Comparison of ENCODE assay signal across 12 cellular contexts in genomic region chr17:63835167-63835720, GRCh38. TPM values are rescaled to one million over a fixed set of nuclear protein-coding genes. Genes with fewer than 3 reads are reported as not detected.
A peak's percentile ranks its signal among the peaks of the same experiment; 100 is the strongest.
DNase-seq lines count a peak whose midpoint lies in the region; ATAC-seq, FAIRE-seq and TF ChIP-seq lines count a peak whose summit lies in the region.
"Had no signal": no experiment of that assay in that cellular context is flagged by ENCODE, and none has a peak within 500 bp of the region (broad histone marks: within the 10 kb centered on the region; RNA-seq: fewer than 3 reads in every experiment).

No MANE protein-coding gene starts in this region.

- peak overlapping the region in 6 of 7 donors; percentile 70 to 89 (median 82) for H3K27ac Mint-ChIP-seq in CD4-positive, alpha-beta memory T cell
- peak overlapping the region; percentile 20 to 88 for H3K27ac Mint-ChIP-seq in activated naive CD4-positive, alpha-beta T cell treated with anti-CD3 and anti-CD28 coated beads, Interleukin-2, amount 50 U/mL, for 72 hours
- peak overlapping the region; percentile 76 for H3K27ac Mint-ChIP-seq in nephron progenitor cell

- H3K27me3 Mint-ChIP-seq in CD4-positive, alpha-beta memory T cell: no peaks in the 10 kb centered on the region
- no peaks in the 10 kb centered on the region for H3K27me3 Mint-ChIP-seq in nephron progenitor cell (ENCODE audit: low read depth, poor library complexity)

- peaks cover 64% of the 10 kb centered on the region for H3K36me3 ChIP-seq in CD4-positive, alpha-beta memory T cell (ENCODE audit: insufficient read depth, low read length)

- ATAC-seq in A549: no peak
- ATAC-seq in activated naive CD4-positive, alpha-beta T cell treated with anti-CD3 and anti-CD28 coated beads, Interleukin-2, amount 50 U/mL, for 72 hours: no peak

- FAIRE-seq in A549 (lab: Jason Lieb, UNC): no peak
- FAIRE-seq: astrocyte had no signal

- H3K4me1 ChIP-seq in A549: peaks cover 20% of the 10 kb centered on the region; the same call in 2 of the 3 replicates
- H3K4me1 ChIP-seq in CD4-positive, alpha-beta memory T cell (ENCODE audit: insufficient read depth, low read length): peaks cover 69% of the 10 kb centered on the region

- H3K27me3 ChIP-seq in CD4-positive, alpha-beta memory T cell (ENCODE audit: insufficient read depth, low read length): no peaks in the 10 kb centered on the region
- H3K27me3 ChIP-seq: Peyer's patch had no signal

- no peak overlapping the region for H3K4me3 Mint-ChIP-seq in CD4-positive, alpha-beta memory T cell
- no peak overlapping the region for H3K4me3 Mint-ChIP-seq in nephron progenitor cell

- TF ChIP-seq RAD21 in A549 (conservative IDR thresholded peaks at IDR 0.05 in 1 of 2, IDR thresholded peaks at IDR 0.05 in 1 of 2): no peak

- no peaks in the 10 kb centered on the region for H3K9me3 ChIP-seq in A549
- H3K9me3 ChIP-seq in CD4-positive, alpha-beta memory T cell (ENCODE audit: control insufficient read depth in 1 of 2, low read length in 2 of 2): no peaks in the 10 kb centered on the region
- H3K9me3 ChIP-seq: HAP-1, Peyer's patch had no signal

- no peaks in the 10 kb centered on the region for H3K9me3 Mint-ChIP-seq in CD4-positive, alpha-beta memory T cell
- no peaks in the 10 kb centered on the region for H3K9me3 Mint-ChIP-seq in activated naive CD4-positive, alpha-beta T cell treated with anti-CD3 and anti-CD28 coated beads, Interleukin-2, amount 50 U/mL, for 72 hours
- H3K9me3 Mint-ChIP-seq in nephron progenitor cell: no peaks in the 10 kb centered on the region

- intact Hi-C loops in CD4-positive, alpha-beta memory T cell (cut with micrococcal nuclease): loop anchor here (1.0 kb wide), 1 partner anchor 137 kb away; no protein-coding TSS in a partner anchor

- 0 out of 6 replicates have a peak overlapping the region, but pooled peaks of 1 of the 2 experiments have one; percentile 5 for H3K27ac ChIP-seq in A549
- H3K27ac ChIP-seq in CD4-positive, alpha-beta memory T cell (ENCODE audit: low read depth, low read length): no peak overlapping the region
- H3K27ac ChIP-seq: Peyer's patch had no signal

- POLR2A ChIA-PET in A549 (lab: Yijun Ruan, JAX): interaction anchor here (1.6 to 1.9 kb wide), 2 partner anchors 8 kb away, joined by 4 to 11 read pairs; partner anchors contain the start of gene PSMC5
- POLR2A ChIA-PET in CD4-positive, alpha-beta memory T cell (lab: Charles Lee; ENCODE audit: partially characterized antibody): interaction anchor here (0.7 to 12.7 kb wide), 7 partner anchors 9 to 185 kb away, joined by 3 to 129 read pairs (median 5); partner anchors contain the start of genes DDX42, LIMD2 and SMARCD2

- CTCF ChIA-PET in A549 (lab: Yijun Ruan, JAX): interaction anchor here (0.8 to 4.5 kb wide), 17 partner anchors 6 to 220 kb away, joined by 3 to 29 read pairs (median 6); partner anchors contain the start of genes DDX42, PSMC5 and SMARCD2
- CTCF ChIA-PET in CD4-positive, alpha-beta memory T cell (lab: Charles Lee; ENCODE audit: partially characterized antibody): interaction anchor here (0.7 to 3.0 kb wide), 11 partner anchors 8 to 409 kb away, joined by 3 to 12 read pairs (median 4); no protein-coding TSS in a partner anchor

- no peak for TF ChIP-seq POLR2A in A549 (IDR thresholded peaks at IDR 0.05; ENCODE audit: low read length)

- peaks cover 29 to 66% (median 44%) of the 10 kb centered on the region in 4 donors for H3K4me1 Mint-ChIP-seq in CD4-positive, alpha-beta memory T cell
- H3K4me1 Mint-ChIP-seq in nephron progenitor cell: peaks cover 24% of the 10 kb centered on the region

- TF ChIP-seq CTCF in A549 (IDR thresholded peaks at IDR 0.05) (peak; percentile 24; the same call in 1 of the 3 replicates), nephron progenitor cell (IDR thresholded peaks at IDR 0.05) (no peak)

- TF ChIP-seq EP300 in A549 (IDR thresholded peaks at IDR 0.05): no peak

- H3K4me3 ChIP-seq in A549: no peak overlapping the region
- H3K4me3 ChIP-seq in CD4-positive, alpha-beta memory T cell (ENCODE audit: low read length in 2 of 2): no peak overlapping the region
- H3K4me3 ChIP-seq: HAP-1, Peyer's patch had no signal

- DNase-seq in A549 (ENCODE audit: low read depth in 1 of 2, low spot score in 1 of 2) (no peak), nephron progenitor cell (no peak), NCI-H2171 treated with DMSO at 0.1 percent for 48 hours (lab: John Stamatoyannopoulos, UW) (no peak), DMS79 (lab: John Stamatoyannopoulos, UW) (no peak), NCI-H2196 treated with DMSO at 0.1 percent for 48 hours (lab: John Stamatoyannopoulos, UW; ENCODE audit: unreplicated experiment) (no peak), NCI-H345 treated with DMSO at 0.1 percent for 48 hours (lab: John Stamatoyannopoulos, UW; ENCODE audit: unreplicated experiment) (no peak)
- DNase-seq in CD4-positive, alpha-beta memory T cell: no peak
- no peak for DNase-seq in activated naive CD4-positive, alpha-beta T cell treated with anti-CD3 and anti-CD28 coated beads, Interleukin-2, amount 50 U/mL, for 72 hours (ENCODE audit: low spot score in 2 of 2)

- no peak overlapping the region for H3K4me2 ChIP-seq in A549

- H3K36me3 Mint-ChIP-seq in CD4-positive, alpha-beta memory T cell: peaks cover 33 to 67% of the 10 kb centered on the region in 2 donors
- peaks cover 20 to 32% of the 10 kb centered on the region in 2 donors for H3K36me3 Mint-ChIP-seq in activated naive CD4-positive, alpha-beta T cell treated with anti-CD3 and anti-CD28 coated beads, Interleukin-2, amount 50 U/mL, for 72 hours
- peaks cover 48% of the 10 kb centered on the region for H3K36me3 Mint-ChIP-seq in nephron progenitor cell (ENCODE audit: low read depth)

- WGBS in A549 (ENCODE audit: missing lambda C conversion rate): 84% methylated on average over 9 of the region's 9 CpGs

TF ChIP-seq in A549, 52 proteins besides CTCF, POLR2A, EP300 and RAD21:
- TF ChIP-seq ZSCAN20 (CRISPR knock-in tag; IDR thresholded peaks at IDR 0.05): no peak

RNA-seq across cellular contexts. Expression of gene SMARCD2, which starts 7.2 kb away (rescaled TPM):
- polyA plus RNA-seq in A549 (2011; rRNA removed) (52.7 and 61.9 TPM in 2 replicates), A549 (2017; fragmentation: RNase III; extraction: RNeasy Plus Mini Kit Qiagen cat#74134 plus additional on column Dnase treatment) (37.5 to 40.4 TPM (median 39.8 TPM) in 3 replicates)
- polyA plus RNA-seq in A549 (2012; cell fraction: cytosol; rRNA removed): 54.2 and 62.9 TPM in 2 replicates
- 76.0 and 84.7 TPM in 2 replicates for polyA plus RNA-seq in A549 (2012; cell fraction: nucleus; rRNA removed)
- 94.7 and 102 TPM in 2 replicates for polyA minus RNA-seq in A549 (2011; rRNA and poly(A)+ RNA removed)
- 100 to 1,000 TPM; 113 to 114 TPM for total RNA-seq in CD4-positive, alpha-beta memory T cell
- 100 to 1,000 TPM in 1 of 2 donors, 10 to 100 TPM in 1; 80.4 to 125 TPM for polyA plus RNA-seq in CD4-positive, alpha-beta memory T cell
- total RNA-seq in activated naive CD4-positive, alpha-beta T cell treated with anti-CD3 and anti-CD28 coated beads, Interleukin-2, amount 50 U/mL, for 72 hours: 100 to 1,000 TPM in 1 of 2 donors, 10 to 100 TPM in 1; 90.3 to 113 TPM

RNA-seq across cellular contexts. Expression of gene FTSJ3, which starts 7.8 kb away (rescaled TPM):
- 62.6 and 74.5 TPM in 2 replicates for polyA plus RNA-seq in A549 (2011; rRNA removed)
- polyA plus RNA-seq in A549 (2012; cell fraction: cytosol; rRNA removed): 54.7 and 62.3 TPM in 2 replicates
- 82.3 and 82.7 TPM in 2 replicates for polyA plus RNA-seq in A549 (2012; cell fraction: nucleus; rRNA removed)
- polyA plus RNA-seq in A549 (2017; fragmentation: RNase III; extraction: RNeasy Plus Mini Kit Qiagen cat#74134 plus additional on column Dnase treatment): 95.7 to 104 TPM (median 98.6 TPM) in 3 replicates
- 92.7 and 119 TPM in 2 replicates for polyA minus RNA-seq in A549 (2011; rRNA and poly(A)+ RNA removed)
- 10 to 100 TPM; 62.1 to 62.2 TPM for total RNA-seq in CD4-positive, alpha-beta memory T cell
- 10 to 100 TPM; 12.3 to 40.8 TPM for polyA plus RNA-seq in CD4-positive, alpha-beta memory T cell
- 10 to 100 TPM; 47.0 to 55.8 TPM for total RNA-seq in activated naive CD4-positive, alpha-beta T cell treated with anti-CD3 and anti-CD28 coated beads, Interleukin-2, amount 50 U/mL, for 72 hours

RNA-seq across cellular contexts. Expression of gene PSMC5, which starts 8.0 kb away (rescaled TPM):
- polyA plus RNA-seq in A549 (2011; rRNA removed): 222 and 303 TPM in 2 replicates
- 297 and 348 TPM in 2 replicates for polyA plus RNA-seq in A549 (2012; cell fraction: cytosol; rRNA removed)
- polyA plus RNA-seq in A549 (2012; cell fraction: nucleus; rRNA removed): 173 and 210 TPM in 2 replicates
- polyA plus RNA-seq in A549 (2017; fragmentation: RNase III; extraction: RNeasy Plus Mini Kit Qiagen cat#74134 plus additional on column Dnase treatment): 399 to 406 TPM (median 399 TPM) in 3 replicates
- 234 and 240 TPM in 2 replicates for polyA minus RNA-seq in A549 (2011; rRNA and poly(A)+ RNA removed)
- total RNA-seq in CD4-positive, alpha-beta memory T cell: 100 to 1,000 TPM; 121 TPM
- 100 to 1,000 TPM; 188 to 227 TPM for polyA plus RNA-seq in CD4-positive, alpha-beta memory T cell
- total RNA-seq in activated naive CD4-positive, alpha-beta T cell treated with anti-CD3 and anti-CD28 coated beads, Interleukin-2, amount 50 U/mL, for 72 hours: 100 to 1,000 TPM; 129 to 137 TPM

RNA-seq across cellular contexts. Expression of gene CSH2, which starts 38.2 kb away (rescaled TPM):
- polyA plus RNA-seq in A549 (2011; rRNA removed): not detected in 2 replicates
- not detected in 2 replicates for polyA plus RNA-seq in A549 (2012; cell fraction: cytosol; rRNA removed)
- polyA plus RNA-seq in A549 (2012; cell fraction: nucleus; rRNA removed): not detected in 2 replicates
- polyA plus RNA-seq in A549 (2017; fragmentation: RNase III; extraction: RNeasy Plus Mini Kit Qiagen cat#74134 plus additional on column Dnase treatment): not detected in 3 replicates
- polyA minus RNA-seq in A549 (2011; rRNA and poly(A)+ RNA removed): not detected in 2 replicates
- total RNA-seq in CD4-positive, alpha-beta memory T cell: not detected
- polyA plus RNA-seq in CD4-positive, alpha-beta memory T cell: not detected
- total RNA-seq in activated naive CD4-positive, alpha-beta T cell treated with anti-CD3 and anti-CD28 coated beads, Interleukin-2, amount 50 U/mL, for 72 hours: 1 to 10 TPM; 2.2 to 2.4 TPM
- total RNA-seq: activated CD8-positive, alpha-beta memory T cell treated with anti-CD3 and anti-CD28 coated beads for 36 hours; Peyer's patch had no signal

RNA-seq across cellular contexts. Expression of gene GH2, which starts 46.5 kb away (rescaled TPM):
- not detected in 2 replicates for polyA plus RNA-seq in A549 (2011; rRNA removed)
- not detected in 2 replicates for polyA plus RNA-seq in A549 (2012; cell fraction: cytosol; rRNA removed)
- polyA plus RNA-seq in A549 (2012; cell fraction: nucleus; rRNA removed): not detected in 2 replicates
- polyA plus RNA-seq in A549 (2017; fragmentation: RNase III; extraction: RNeasy Plus Mini Kit Qiagen cat#74134 plus additional on column Dnase treatment): not detected in 3 replicates
- not detected in 2 replicates for polyA minus RNA-seq in A549 (2011; rRNA and poly(A)+ RNA removed)
- total RNA-seq in CD4-positive, alpha-beta memory T cell: not detected
- polyA plus RNA-seq in CD4-positive, alpha-beta memory T cell: not detected
- not detected for total RNA-seq in activated naive CD4-positive, alpha-beta T cell treated with anti-CD3 and anti-CD28 coated beads, Interleukin-2, amount 50 U/mL, for 72 hours
- total RNA-seq: activated CD8-positive, alpha-beta memory T cell treated with anti-CD3 and anti-CD28 coated beads for 36 hours; astrocyte; Peyer's patch had no signal
